26 cellular contexts compared by ENCODE assay signal in the genomic region with DNA sequence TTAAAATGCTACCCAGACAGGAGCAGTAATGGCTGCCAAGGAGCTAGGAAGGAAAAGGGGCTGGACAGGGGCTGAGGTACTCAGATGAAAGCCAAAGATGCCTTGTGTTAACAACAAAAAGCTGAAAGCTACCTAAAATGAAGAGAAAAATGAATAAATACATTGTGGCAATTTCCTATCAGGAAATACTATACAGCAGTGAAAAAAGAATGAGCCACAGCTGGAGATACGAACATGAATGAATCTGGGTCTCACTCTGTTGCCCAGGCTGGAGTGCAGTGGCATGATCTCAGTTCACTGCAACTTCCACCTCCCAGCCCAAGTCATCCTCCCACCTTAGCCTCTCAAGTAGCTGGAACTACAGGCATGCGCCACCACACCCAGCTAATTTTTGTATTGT. TPM values are rescaled to one million over a fixed set of nuclear protein-coding genes. Genes with fewer than 3 reads are reported as not detected.
A peak's percentile ranks its signal among the peaks of the same experiment; 100 is the strongest.
DNase-seq lines count a peak whose midpoint lies in the region; ATAC-seq, FAIRE-seq and TF ChIP-seq lines count a peak whose summit lies in the region.
"Had no signal": no experiment of that assay in that cellular context is flagged by ENCODE, and none has a peak within 500 bp of the region (broad histone marks: within the 10 kb centered on the region; RNA-seq: fewer than 3 reads in every experiment).

No MANE protein-coding gene starts in this region.

- peaks cover 44% of the 10 kb centered on the region for H3K36me3 Mint-ChIP-seq in CD4-positive, CD25-positive, alpha-beta regulatory T cell
- peaks cover 32% of the 10 kb centered on the region for H3K36me3 Mint-ChIP-seq in HFFc6 (ENCODE audit: low read depth)

- CTCF ChIA-PET in K562 (lab: Yijun Ruan, JAX; ENCODE audit: low intra/inter-chr PET ratio): no interaction called here

- H3K4me2 ChIP-seq in K562 (ENCODE audit: insufficient read depth, low read length) (no peak overlapping the region), parathyroid adenoma (ENCODE audit: low read length) (no peak overlapping the region)

- 93% methylated on average over 2 of the region's 2 CpGs for WGBS in K562 (ENCODE audit: insufficient coverage, low coverage, missing lambda C conversion rate)

- H3K4me1 Mint-ChIP-seq in CD4-positive, CD25-positive, alpha-beta regulatory T cell: peaks cover 37 to 92% (median 69%) of the 10 kb centered on the region in 4 donors
- H3K4me1 Mint-ChIP-seq in HFFc6 (ENCODE audit: low read depth): peaks cover 85% of the 10 kb centered on the region

- no peak for TF ChIP-seq POLR2A in K562 (conservative IDR thresholded peaks at IDR 0.05)
- TF ChIP-seq POLR2A in GM18505 (IDR thresholded peaks at IDR 0.05; ENCODE audit: borderline replicate concordance, extremely low read depth, insufficient read depth, insufficient read length): no peak

- POLR2A ChIA-PET in K562 (lab: Yijun Ruan, JAX): no interaction called here

- no peaks in the 10 kb centered on the region for H3K9me3 Mint-ChIP-seq in CD4-positive, CD25-positive, alpha-beta regulatory T cell
- no peaks in the 10 kb centered on the region for H3K9me3 Mint-ChIP-seq in HFFc6
- H3K9me3 Mint-ChIP-seq: activated naive CD4-positive, alpha-beta T cell treated with anti-CD3 and anti-CD28 coated beads, Interleukin-2, amount 50 U/mL, for 72 hours; H9 had no signal

- no peak overlapping the region for H3K4me3 ChIP-seq in CD4-positive, CD25-positive, alpha-beta regulatory T cell (ENCODE audit: low read depth, low read length)
- H3K4me3 ChIP-seq in K562 (no peak overlapping the region), parathyroid adenoma (ENCODE audit: low read depth, low read length) (no peak overlapping the region)
- H3K4me3 ChIP-seq: spleen, thyroid gland had no signal

- H3K79me2 ChIP-seq in K562 (ENCODE audit: control insufficient read depth, insufficient read depth, low read length) (peaks cover 83% of the 10 kb centered on the region), parathyroid adenoma (peaks cover 65% of the 10 kb centered on the region)

- TF ChIP-seq CTCF in HFFc6 (IDR thresholded peaks at IDR 0.05) (no peak), K562 (IDR thresholded peaks at IDR 0.05 in 2 of 3, conservative IDR thresholded peaks at IDR 0.05 in 1 of 3; ENCODE audit: insufficient read depth in 2 of 3, low read depth in 1 of 3, low read length in 3 of 3) (no peak), parathyroid adenoma (IDR thresholded peaks at IDR 0.05) (no peak)

- no TSS peak for BruUV-seq in K562 (replicated peaks; lab: Mats Ljungman, UMichigan)

- H3K9ac ChIP-seq in K562 (ENCODE audit: insufficient read depth in 1 of 2, low read depth in 2 of 2, low read length in 2 of 2) (no peak overlapping the region), parathyroid adenoma (no peak overlapping the region)

- no peaks in the 10 kb centered on the region for H3K9me3 ChIP-seq in CD4-positive, CD25-positive, alpha-beta regulatory T cell (ENCODE audit: control insufficient read depth in 2 of 2, low read length in 2 of 2)
- H3K9me3 ChIP-seq in K562 (replicated peaks; ENCODE audit: control insufficient read depth, insufficient read depth, low read depth, low read length) (no peaks in the 10 kb centered on the region), parathyroid adenoma (ENCODE audit: control insufficient read depth, low read length) (no peaks in the 10 kb centered on the region)
- H3K9me3 ChIP-seq: spleen, thyroid gland had no signal

- H3K4me1 ChIP-seq in CD4-positive, CD25-positive, alpha-beta regulatory T cell (ENCODE audit: control insufficient read depth, insufficient read depth, low read length, poor library complexity, severe bottlenecking): peaks cover 86% of the 10 kb centered on the region
- H3K4me1 ChIP-seq in K562 (replicated peaks in 1 of 2; ENCODE audit: control insufficient read depth in 2 of 2, insufficient read depth in 2 of 2, low read length in 2 of 2) (peaks cover 11 to 15% of the 10 kb centered on the region in 2 experiments; a peak in 3 of 5 replicates), parathyroid adenoma (peaks cover 52% of the 10 kb centered on the region)

- H3K4me3 Mint-ChIP-seq in CD4-positive, CD25-positive, alpha-beta regulatory T cell: peak overlapping the region in 2 of 4 donors; percentile 24 to 52
- H3K4me3 Mint-ChIP-seq in HFFc6: no peak overlapping the region
- H3K4me3 Mint-ChIP-seq: H9 had no signal

- H4K20me1 ChIP-seq in K562 (replicated peaks; ENCODE audit: control insufficient read depth, insufficient read depth, low read length): peaks cover 15% of the 10 kb centered on the region

- peak overlapping the region in 2 of 3 donors; percentile 56 to 69 for H3K27ac Mint-ChIP-seq in CD4-positive, CD25-positive, alpha-beta regulatory T cell
- H3K27ac Mint-ChIP-seq in HFFc6: peak overlapping the region; percentile 53
- H3K27ac Mint-ChIP-seq: activated naive CD4-positive, alpha-beta T cell treated with anti-CD3 and anti-CD28 coated beads, Interleukin-2, amount 50 U/mL, for 72 hours; H9 had no signal

- H3K9me1 ChIP-seq in K562 (ENCODE audit: control insufficient read depth, insufficient read depth, low read length): peaks cover 6% of the 10 kb centered on the region

- ATAC-seq in CD4-positive, CD25-positive, alpha-beta regulatory T cell (ENCODE audit: low read depth in 2 of 2): no peak
- ATAC-seq in K562 (no peak), HG03159 (IDR thresholded peaks at IDR 0.05; ENCODE audit: unreplicated experiment) (no peak), GM18505 (IDR thresholded peaks at IDR 0.05; ENCODE audit: unreplicated experiment) (no peak)
- ATAC-seq: activated naive CD4-positive, alpha-beta T cell treated with anti-CD3 and anti-CD28 coated beads, Interleukin-2, amount 50 U/mL, for 72 hours had no signal

- no peak overlapping the region for H3K27ac ChIP-seq in CD4-positive, CD25-positive, alpha-beta regulatory T cell (ENCODE audit: insufficient read depth, low read length, poor library complexity, severe bottlenecking)
- no peak overlapping the region for H3K27ac ChIP-seq in K562 (ENCODE audit: extremely low read depth, low read depth, low read length)
- H3K27ac ChIP-seq in parathyroid adenoma: peak overlapping the region; percentile 12
- H3K27ac ChIP-seq: HL-60 had no signal

- no peaks in the 10 kb centered on the region for H3K27me3 Mint-ChIP-seq in CD4-positive, CD25-positive, alpha-beta regulatory T cell
- H3K27me3 Mint-ChIP-seq in HFFc6 (ENCODE audit: insufficient read depth): no peaks in the 10 kb centered on the region
- H3K27me3 Mint-ChIP-seq: CD4-positive, alpha-beta memory T cell; naive B cell had no signal

- no peak for FAIRE-seq in K562 (lab: Jason Lieb, UNC)
- FAIRE-seq: astrocyte had no signal

- in situ Hi-C loops in K562 (cut with MboI): no loop called here

- intact Hi-C loops in K562 (cut with micrococcal nuclease): no loop called here

- H2AFZ ChIP-seq in K562 (ENCODE audit: low read depth, low read length) (no peak overlapping the region), parathyroid adenoma (no peak overlapping the region)

- no peak for DNase-seq in CD4-positive, CD25-positive, alpha-beta regulatory T cell
- DNase-seq in HFFc6 (no peak), K562 (ENCODE audit: extremely low read depth in 1 of 4, low spot score in 3 of 4) (no peak), NCI-H1048 (lab: John Stamatoyannopoulos, UW) (no peak)
- DNase-seq: activated CD4-positive, alpha-beta T cell treated with anti-CD3 and anti-CD28 coated beads, Interleukin-2, amount 50 U/mL, for 48 hours; activated T-cell treated with anti-CD3 and anti-CD28 coated beads for 4 hours; CD4-positive, alpha-beta memory T cell; DMS 273 treated with DMSO at 0.1 percent for 48 hours; H9; naive B cell; NCI-H1105; NCI-H2029 treated with DMSO at 0.1 percent for 48 hours; NCI-H345; NCI-H774; retina; spleen; stimulated activated CD4-positive, alpha-beta T cell treated with anti-CD3 and anti-CD28 coated beads, Interleukin-4, amount 100 ng/mL, for 1 hour; stimulated activated naive CD4-positive, alpha-beta T cell treated with Interleukin-2 at 50 U/mL for 16 hours; T1000; thyroid gland had no signal

- TF ChIP-seq RAD21 in K562 (CRISPR knock-in tag; conservative IDR thresholded peaks at IDR 0.05 in 1 of 2, IDR thresholded peaks at IDR 0.05 in 1 of 2): no peak

- no peak for TF ChIP-seq EP300 in K562 (IDR thresholded peaks at IDR 0.05; ENCODE audit: low read length)

- H3K36me3 ChIP-seq in CD4-positive, CD25-positive, alpha-beta regulatory T cell (ENCODE audit: control insufficient read depth, insufficient read depth, low read length): peaks cover 37% of the 10 kb centered on the region
- H3K36me3 ChIP-seq in K562 (ENCODE audit: control insufficient read depth, insufficient read depth, low read length): peaks cover 30% of the 10 kb centered on the region; the same call in 2 of the 3 replicates
- no peaks in the 10 kb centered on the region for H3K36me3 ChIP-seq in parathyroid adenoma (ENCODE audit: control insufficient read depth, insufficient read depth, low read length)
- H3K36me3 ChIP-seq: thyroid gland had no signal

- H3K27me3 ChIP-seq in CD4-positive, CD25-positive, alpha-beta regulatory T cell (ENCODE audit: control insufficient read depth, insufficient read depth, low read length): no peaks in the 10 kb centered on the region
- H3K27me3 ChIP-seq in K562 (ENCODE audit: control insufficient read depth in 2 of 2, insufficient read depth in 2 of 2, low read length in 2 of 2) (no peaks in the 10 kb centered on the region), parathyroid adenoma (ENCODE audit: control insufficient read depth, insufficient read depth, low read length) (no peaks in the 10 kb centered on the region)
- H3K27me3 ChIP-seq: spleen, thyroid gland had no signal

RNA-seq across cellular contexts. Expression of gene TNIP1, which starts 6.3 kb away (rescaled TPM):
- 259 TPM for total RNA-seq in CD4-positive, CD25-positive, alpha-beta regulatory T cell
- 10 to 100 TPM; 46.9 to 71.5 (median 59.8) TPM for polyA plus RNA-seq in CD4-positive, CD25-positive, alpha-beta regulatory T cell
- total RNA-seq in HFFc6 (2021; fragmentation: NEBNext Ultra II Directional; extraction: Animal tissue kit (Norgen Biotek cat#: 25700)): 100 to 1,000 TPM in 1 of 6 experiments, 10 to 100 TPM in 5; 81.5 to 105 (median 89.5) TPM
- 107 and 139 TPM in 2 replicates for total RNA-seq in K562 (2011; cell fraction: chromatin; rRNA removed; ENCODE audit: low replicate concordance)
- total RNA-seq in K562 (2011; cell fraction: nucleolus; rRNA removed): 57.9 and 62.4 TPM in 2 replicates
- total RNA-seq in K562 (2011; cell fraction: nucleoplasm; rRNA removed): 79.0 and 111 TPM in 2 replicates
- total RNA-seq in K562 (2014; rRNA removed) (40.5 and 41.2 TPM in 2 replicates), K562 (2014; rRNA removed; fragmentation: Illumina TruSeq; extraction: Trizol) (13.9 and 18.4 TPM in 2 replicates), K562 (2015; rRNA removed; fragmentation: Illumina TruSeq; extraction: Trizol) (24.1 and 24.5 TPM in 2 replicates), K562 (2021) (41.0 and 42.6 TPM in 2 replicates)
- polyA plus RNA-seq in K562 (2011; rRNA removed) (26.9 and 35.4 TPM in 2 replicates), K562 (2014; fragmentation: Illumina TruSeq; extraction: Trizol) (25.3 and 26.4 TPM in 2 replicates), K562 (2014; fragmentation: Nextera tagmentation; extraction: Ambion mirVana) (under 1 TPM; 0.46 to 0.99 TPM), K562 (2014; rRNA removed) (24.6 and 33.5 TPM in 2 replicates)
- polyA plus RNA-seq in K562 (2011; cell fraction: cytosol; rRNA removed): 23.2 and 26.3 TPM in 2 replicates
- polyA plus RNA-seq in K562 (2011; cell fraction: nucleus; rRNA removed): 43.5 and 44.0 TPM in 2 replicates
- polyA plus RNA-seq in K562 (2012): 37.0 and 57.9 TPM in 2 replicates
- 50.2 and 55.3 TPM in 2 replicates for polyA minus RNA-seq in K562 (2011; rRNA and poly(A)+ RNA removed)
- polyA minus RNA-seq in K562 (2011; cell fraction: cytosol; rRNA and poly(A)+ RNA removed): 31.5 and 54.0 TPM in 2 replicates
- polyA minus RNA-seq in K562 (2011; cell fraction: nucleus; rRNA and poly(A)+ RNA removed): 33.0 and 56.4 TPM in 2 replicates

RNA-seq across cellular contexts. Expression of gene GPX3, which starts 54.2 kb away (rescaled TPM):
- total RNA-seq in CD4-positive, CD25-positive, alpha-beta regulatory T cell: 1.2 TPM
- polyA plus RNA-seq in CD4-positive, CD25-positive, alpha-beta regulatory T cell: 1 to 10 TPM in 2 of 4 donors, under 1 TPM in 2; 0.52 to 1.3 (median 0.81) TPM
- total RNA-seq in HFFc6 (2021; fragmentation: NEBNext Ultra II Directional; extraction: Animal tissue kit (Norgen Biotek cat#: 25700)): 1 to 10 TPM in 1 of 6 experiments, under 1 TPM in 5; 0.66 to 1.2 (median 0.77) TPM
- 0.28 and 0.32 TPM in 2 replicates for total RNA-seq in K562 (2011; cell fraction: chromatin; rRNA removed; ENCODE audit: low replicate concordance)
- 0.83 TPM in 1 of 2 replicates, not detected in the other for total RNA-seq in K562 (2011; cell fraction: nucleolus; rRNA removed)
- total RNA-seq in K562 (2011; cell fraction: nucleoplasm; rRNA removed): not detected in 2 replicates
- not detected in 2 replicates for total RNA-seq in K562 (2014; rRNA removed)
- total RNA-seq in K562 (2014; rRNA removed; fragmentation: Illumina TruSeq; extraction: Trizol): not detected in 2 replicates
- total RNA-seq in K562 (2015; rRNA removed; fragmentation: Illumina TruSeq; extraction: Trizol): not detected in 2 replicates
- 0.72 and 0.86 TPM in 2 replicates for total RNA-seq in K562 (2021)
- 0.16 TPM in 1 of 2 replicates, not detected in the other for polyA plus RNA-seq in K562 (2011; rRNA removed)
- polyA plus RNA-seq in K562 (2011; cell fraction: cytosol; rRNA removed): 0.10 and 0.44 TPM in 2 replicates
- polyA plus RNA-seq in K562 (2011; cell fraction: nucleus; rRNA removed): 0.10 TPM in 1 of 2 replicates, not detected in the other
- polyA plus RNA-seq in K562 (2012): 0.87 and 2.2 TPM in 2 replicates
- 0.25 TPM in 1 of 2 replicates, not detected in the other for polyA plus RNA-seq in K562 (2014; fragmentation: Illumina TruSeq; extraction: Trizol)
- polyA plus RNA-seq in K562 (2014; fragmentation: Nextera tagmentation; extraction: Ambion mirVana): not detected
- not detected in 2 replicates for polyA plus RNA-seq in K562 (2014; rRNA removed)
- polyA minus RNA-seq in K562 (2011; rRNA and poly(A)+ RNA removed): not detected in 2 replicates
- 2.3 TPM in 1 of 2 replicates, not detected in the other for polyA minus RNA-seq in K562 (2011; cell fraction: cytosol; rRNA and poly(A)+ RNA removed)
- not detected in 2 replicates for polyA minus RNA-seq in K562 (2011; cell fraction: nucleus; rRNA and poly(A)+ RNA removed)
- total RNA-seq: CD4-positive, alpha-beta memory T cell had no signal
